17 cellular contexts compared by ENCODE assay signal in the genomic region with DNA sequence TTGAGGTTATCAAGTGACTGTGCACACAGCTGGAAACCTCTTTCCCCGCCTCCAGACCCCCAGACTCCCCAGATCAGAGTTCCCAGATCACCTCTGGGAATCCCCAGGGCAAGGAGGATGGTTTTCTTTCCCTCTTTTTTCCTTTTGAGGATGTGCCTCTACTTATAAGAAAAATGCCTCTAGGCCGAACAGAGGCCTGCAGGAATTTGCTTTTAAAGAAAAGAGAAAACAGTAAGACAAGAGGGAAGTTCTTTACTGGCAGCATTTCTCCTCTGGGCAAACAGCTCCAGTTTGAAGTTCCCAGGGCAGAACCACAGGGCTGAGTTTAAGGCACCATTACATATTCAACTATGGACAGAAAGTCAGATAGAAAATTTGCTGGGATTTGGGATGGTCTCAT.
"Had no signal": no experiment of that assay in that cellular context is flagged by ENCODE, and none has a peak within 500 bp of the region (broad histone marks: within the 10 kb centered on the region; RNA-seq: fewer than 3 reads in every experiment).

No MANE protein-coding gene starts in this region.

- H3K27me3 Mint-ChIP-seq: activated CD4-positive, alpha-beta T cell treated with anti-CD3 and anti-CD28 coated beads, Interleukin-2, amount 10 ng/mL, durations not matched to agents 24 days and 14 days; dendritic cell treated with granulocyte-macrophage colony-stimulating factor and Interleukin-4, amounts not matched to agents 40 ng/mL and 50 ng/mL, for 4 days; memory B cell had no signal

- H3K27ac Mint-ChIP-seq: activated CD4-positive, alpha-beta T cell treated with anti-CD3 and anti-CD28 coated beads, Interleukin-2, amount 10 ng/mL, durations not matched to agents 24 days and 14 days; dendritic cell treated with granulocyte-macrophage colony-stimulating factor and Interleukin-4, amounts not matched to agents 40 ng/mL and 50 ng/mL, for 4 days; memory B cell had no signal

- H3K4me3 ChIP-seq: breast epithelium, gastroesophageal sphincter, left ventricle myocardium inferior, SJSA1, tibial artery had no signal

- H3K36me3 Mint-ChIP-seq: memory B cell had no signal

- H3K4me3 Mint-ChIP-seq: activated CD4-positive, alpha-beta T cell treated with anti-CD3 and anti-CD28 coated beads, Interleukin-2, amount 10 ng/mL, durations not matched to agents 24 days and 14 days; dendritic cell treated with granulocyte-macrophage colony-stimulating factor and Interleukin-4, amounts not matched to agents 40 ng/mL and 50 ng/mL, for 4 days; memory B cell had no signal

- H3K4me1 ChIP-seq: breast epithelium, gastroesophageal sphincter, SJSA1, tibial artery had no signal

- H3K27me3 ChIP-seq: breast epithelium, gastroesophageal sphincter, SJSA1, tibial artery had no signal

- H3K27ac ChIP-seq: breast epithelium, gastroesophageal sphincter, left ventricle myocardium inferior, SJSA1, tibial artery had no signal

- ATAC-seq: gastroesophageal sphincter had no signal

- H3K4me1 Mint-ChIP-seq: activated CD4-positive, alpha-beta T cell treated with anti-CD3 and anti-CD28 coated beads, Interleukin-2, amount 10 ng/mL, durations not matched to agents 24 days and 14 days; memory B cell had no signal

- H3K9me3 ChIP-seq: breast epithelium, gastroesophageal sphincter, left ventricle myocardium inferior, tibial artery had no signal

- H3K36me3 ChIP-seq: breast epithelium, gastroesophageal sphincter, left ventricle myocardium inferior, SJSA1, tibial artery had no signal

- DNase-seq: activated CD4-positive, alpha-beta T cell treated with anti-CD3 and anti-CD28 coated beads, Interleukin-2, amount 10 ng/mL, durations not matched to agents 24 days and 14 days; activated CD4-positive, CD25-positive, alpha-beta regulatory T cell; activated CD8-positive, alpha-beta memory T cell treated with anti-CD3 and anti-CD28 coated beads for 24 hours; activated naive CD4-positive, alpha-beta T cell; aorta; cerebellar nuclear complex; erythroblast; kidney; left ventricle myocardium inferior; stimulated activated CD4-positive, alpha-beta T cell treated with anti-CD3 and anti-CD28 coated beads, Interleukin-4, amount 100 ng/mL, for 24 hours; stimulated activated naive CD4-positive, alpha-beta T cell; tibial artery had no signal
